In the genomic region with DNA sequence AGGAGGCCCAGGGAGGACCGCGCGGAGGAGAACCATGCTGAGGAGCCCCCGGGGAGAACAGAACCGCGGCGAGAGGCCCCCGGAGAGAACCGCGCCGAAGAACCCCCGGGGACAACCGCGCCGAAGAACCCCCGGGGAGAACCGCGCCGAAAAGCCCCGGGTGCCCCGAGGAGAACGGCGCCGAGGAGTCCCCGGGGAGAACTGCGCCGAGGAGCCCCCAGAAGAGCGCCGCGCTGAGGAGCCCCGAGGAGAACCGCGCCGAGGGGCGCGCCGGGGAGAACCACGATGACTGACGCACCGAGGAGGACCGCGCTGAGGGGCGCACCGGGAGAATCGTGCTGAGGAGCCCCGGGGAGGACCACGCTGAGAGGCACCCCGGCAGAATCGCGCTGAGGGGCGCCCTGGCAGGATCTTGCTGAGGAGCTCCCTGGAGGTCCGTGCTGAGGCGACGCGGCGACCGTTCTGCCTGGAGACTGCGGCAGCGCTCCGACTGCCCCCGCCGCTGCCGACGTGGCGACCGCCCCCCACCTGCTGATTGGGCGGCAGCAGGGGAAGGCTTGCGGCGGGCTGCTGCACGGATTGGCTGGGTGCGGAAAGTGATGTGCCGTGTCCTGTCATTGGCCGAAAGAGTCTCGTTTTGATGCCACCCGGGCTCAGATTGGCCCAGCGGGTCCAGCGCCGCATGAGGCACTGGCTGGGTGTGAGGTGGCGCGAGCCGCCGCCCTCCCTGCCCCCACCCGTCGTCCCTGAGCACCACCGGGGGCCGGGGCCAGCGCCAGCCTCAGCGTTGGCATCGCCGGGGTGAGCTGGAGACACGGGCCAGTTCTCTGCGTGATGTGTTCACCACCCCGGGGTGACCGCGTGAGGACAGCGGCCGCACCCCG, we compare ENCODE assay signal across 1 cellular context.
TF ChIP-seq lines count a peak whose summit lies in the region.

A gene (minus strand): TSS at position 464 of the 884 bp plus-strand sequence.

TF ChIP-seq in K562, 482 proteins besides CTCF, POLR2A, EP300 and RAD21 (continued from another document and continues in another):
- TF ChIP-seq, protein P1, sequence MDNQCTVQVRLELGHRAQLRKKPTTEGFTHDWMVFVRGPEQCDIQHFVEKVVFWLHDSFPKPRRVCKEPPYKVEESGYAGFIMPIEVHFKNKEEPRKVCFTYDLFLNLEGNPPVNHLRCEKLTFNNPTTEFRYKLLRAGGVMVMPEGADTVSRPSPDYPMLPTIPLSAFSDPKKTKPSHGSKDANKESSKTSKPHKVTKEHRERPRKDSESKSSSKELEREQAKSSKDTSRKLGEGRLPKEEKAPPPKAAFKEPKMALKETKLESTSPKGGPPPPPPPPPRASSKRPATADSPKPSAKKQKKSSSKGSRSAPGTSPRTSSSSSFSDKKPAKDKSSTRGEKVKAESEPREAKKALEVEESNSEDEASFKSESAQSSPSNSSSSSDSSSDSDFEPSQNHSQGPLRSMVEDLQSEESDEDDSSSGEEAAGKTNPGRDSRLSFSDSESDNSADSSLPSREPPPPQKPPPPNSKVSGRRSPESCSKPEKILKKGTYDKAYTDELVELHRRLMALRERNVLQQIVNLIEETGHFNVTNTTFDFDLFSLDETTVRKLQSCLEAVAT (IDR thresholded peaks at IDR 0.05): peak; percentile 42 to 89; a peak in 3 of 4 replicates
- TF ChIP-seq CREM (IDR thresholded peaks at IDR 0.05; ENCODE audit: low read depth) (peak; percentile 88), ETV6 (IDR thresholded peaks at IDR 0.05; ENCODE audit: borderline replicate concordance in 1 of 2, low read depth in 2 of 2, low read length in 1 of 2) (no peak), ETV6 (CRISPR knock-in tag; IDR thresholded peaks at IDR 0.05; ENCODE audit: borderline replicate concordance) (no peak), KLF6 (CRISPR knock-in tag; IDR thresholded peaks at IDR 0.05; ENCODE audit: borderline replicate concordance) (peak; percentile 65; the same call in 1 of the 2 replicates), ZNF263 (CRISPR knock-in tag; IDR thresholded peaks at IDR 0.05; ENCODE audit: borderline replicate concordance) (peak; percentile 95), ZNF589 (CRISPR knock-in tag; IDR thresholded peaks at IDR 0.05; ENCODE audit: low read depth) (no peak), KDM4B (IDR thresholded peaks at IDR 0.05; ENCODE audit: borderline replicate concordance in 2 of 2, low read depth in 1 of 2) (peak in 1 of 2 experiments; percentile 63; a peak in 1 of 4 replicates), TCF3 (CRISPR knock-in tag; IDR thresholded peaks at IDR 0.05) (no peak), ZNF23 (CRISPR knock-in tag; IDR thresholded peaks at IDR 0.05) (no peak), L3MBTL2 (IDR thresholded peaks at IDR 0.05) (peak; percentile 75), MTA3 (IDR thresholded peaks at IDR 0.05; ENCODE audit: borderline replicate concordance) (peak; percentile 94), POLR2H (tag; IDR thresholded peaks at IDR 0.05; ENCODE audit: low read depth) (peak; percentile 96), NR2C2 (CRISPR knock-in tag; IDR thresholded peaks at IDR 0.05) (no peak), NR2C2 (tag; IDR thresholded peaks at IDR 0.05) (no peak), NEUROD1 (IDR thresholded peaks at IDR 0.05; ENCODE audit: borderline replicate concordance, low read depth, low read length, partially characterized antibody) (peak; percentile 93), RCOR1 (IDR thresholded peaks at IDR 0.05; ENCODE audit: borderline replicate concordance in 1 of 2, low read depth in 2 of 2, low read length in 2 of 2) (peak in 1 of 2 experiments; percentile 35; a peak in 1 of 4 replicates), HDGF (IDR thresholded peaks at IDR 0.05) (no peak), ZNF668 (CRISPR knock-in tag; IDR thresholded peaks at IDR 0.05) (no peak), BHLHE40 (IDR thresholded peaks at IDR 0.05; ENCODE audit: low read length) (no peak), DNMT1 (IDR thresholded peaks at IDR 0.05) (no peak), EP400 (IDR thresholded peaks at IDR 0.05) (peak; percentile 97), PHF20 (IDR thresholded peaks at IDR 0.05; ENCODE audit: partially characterized antibody) (no peak)
- TF ChIP-seq, protein P2, sequence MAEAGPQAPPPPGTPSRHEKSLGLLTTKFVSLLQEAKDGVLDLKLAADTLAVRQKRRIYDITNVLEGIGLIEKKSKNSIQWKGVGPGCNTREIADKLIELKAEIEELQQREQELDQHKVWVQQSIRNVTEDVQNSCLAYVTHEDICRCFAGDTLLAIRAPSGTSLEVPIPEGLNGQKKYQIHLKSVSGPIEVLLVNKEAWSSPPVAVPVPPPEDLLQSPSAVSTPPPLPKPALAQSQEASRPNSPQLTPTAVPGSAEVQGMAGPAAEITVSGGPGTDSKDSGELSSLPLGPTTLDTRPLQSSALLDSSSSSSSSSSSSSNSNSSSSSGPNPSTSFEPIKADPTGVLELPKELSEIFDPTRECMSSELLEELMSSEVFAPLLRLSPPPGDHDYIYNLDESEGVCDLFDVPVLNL (CRISPR knock-in tag; IDR thresholded peaks at IDR 0.05; ENCODE audit: low read depth): peak; percentile 24; the same call in 1 of the 2 replicates
- TF ChIP-seq, protein P3, sequence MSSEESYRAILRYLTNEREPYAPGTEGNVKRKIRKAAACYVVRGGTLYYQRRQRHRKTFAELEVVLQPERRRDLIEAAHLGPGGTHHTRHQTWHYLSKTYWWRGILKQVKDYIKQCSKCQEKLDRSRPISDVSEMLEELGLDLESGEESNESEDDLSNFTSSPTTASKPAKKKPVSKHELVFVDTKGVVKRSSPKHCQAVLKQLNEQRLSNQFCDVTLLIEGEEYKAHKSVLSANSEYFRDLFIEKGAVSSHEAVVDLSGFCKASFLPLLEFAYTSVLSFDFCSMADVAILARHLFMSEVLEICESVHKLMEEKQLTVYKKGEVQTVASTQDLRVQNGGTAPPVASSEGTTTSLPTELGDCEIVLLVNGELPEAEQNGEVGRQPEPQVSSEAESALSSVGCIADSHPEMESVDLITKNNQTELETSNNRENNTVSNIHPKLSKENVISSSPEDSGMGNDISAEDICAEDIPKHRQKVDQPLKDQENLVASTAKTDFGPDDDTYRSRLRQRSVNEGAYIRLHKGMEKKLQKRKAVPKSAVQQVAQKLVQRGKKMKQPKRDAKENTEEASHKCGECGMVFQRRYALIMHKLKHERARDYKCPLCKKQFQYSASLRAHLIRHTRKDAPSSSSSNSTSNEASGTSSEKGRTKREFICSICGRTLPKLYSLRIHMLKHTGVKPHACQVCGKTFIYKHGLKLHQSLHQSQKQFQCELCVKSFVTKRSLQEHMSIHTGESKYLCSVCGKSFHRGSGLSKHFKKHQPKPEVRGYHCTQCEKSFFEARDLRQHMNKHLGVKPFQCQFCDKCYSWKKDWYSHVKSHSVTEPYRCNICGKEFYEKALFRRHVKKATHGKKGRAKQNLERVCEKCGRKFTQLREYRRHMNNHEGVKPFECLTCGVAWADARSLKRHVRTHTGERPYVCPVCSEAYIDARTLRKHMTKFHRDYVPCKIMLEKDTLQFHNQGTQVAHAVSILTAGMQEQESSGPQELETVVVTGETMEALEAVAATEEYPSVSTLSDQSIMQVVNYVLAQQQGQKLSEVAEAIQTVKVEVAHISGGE (CRISPR knock-in tag; IDR thresholded peaks at IDR 0.05): peak in 2 of 3 experiments; percentile 14 to 31; a peak in 1 of 6 replicates
- TF ChIP-seq, protein P4, sequence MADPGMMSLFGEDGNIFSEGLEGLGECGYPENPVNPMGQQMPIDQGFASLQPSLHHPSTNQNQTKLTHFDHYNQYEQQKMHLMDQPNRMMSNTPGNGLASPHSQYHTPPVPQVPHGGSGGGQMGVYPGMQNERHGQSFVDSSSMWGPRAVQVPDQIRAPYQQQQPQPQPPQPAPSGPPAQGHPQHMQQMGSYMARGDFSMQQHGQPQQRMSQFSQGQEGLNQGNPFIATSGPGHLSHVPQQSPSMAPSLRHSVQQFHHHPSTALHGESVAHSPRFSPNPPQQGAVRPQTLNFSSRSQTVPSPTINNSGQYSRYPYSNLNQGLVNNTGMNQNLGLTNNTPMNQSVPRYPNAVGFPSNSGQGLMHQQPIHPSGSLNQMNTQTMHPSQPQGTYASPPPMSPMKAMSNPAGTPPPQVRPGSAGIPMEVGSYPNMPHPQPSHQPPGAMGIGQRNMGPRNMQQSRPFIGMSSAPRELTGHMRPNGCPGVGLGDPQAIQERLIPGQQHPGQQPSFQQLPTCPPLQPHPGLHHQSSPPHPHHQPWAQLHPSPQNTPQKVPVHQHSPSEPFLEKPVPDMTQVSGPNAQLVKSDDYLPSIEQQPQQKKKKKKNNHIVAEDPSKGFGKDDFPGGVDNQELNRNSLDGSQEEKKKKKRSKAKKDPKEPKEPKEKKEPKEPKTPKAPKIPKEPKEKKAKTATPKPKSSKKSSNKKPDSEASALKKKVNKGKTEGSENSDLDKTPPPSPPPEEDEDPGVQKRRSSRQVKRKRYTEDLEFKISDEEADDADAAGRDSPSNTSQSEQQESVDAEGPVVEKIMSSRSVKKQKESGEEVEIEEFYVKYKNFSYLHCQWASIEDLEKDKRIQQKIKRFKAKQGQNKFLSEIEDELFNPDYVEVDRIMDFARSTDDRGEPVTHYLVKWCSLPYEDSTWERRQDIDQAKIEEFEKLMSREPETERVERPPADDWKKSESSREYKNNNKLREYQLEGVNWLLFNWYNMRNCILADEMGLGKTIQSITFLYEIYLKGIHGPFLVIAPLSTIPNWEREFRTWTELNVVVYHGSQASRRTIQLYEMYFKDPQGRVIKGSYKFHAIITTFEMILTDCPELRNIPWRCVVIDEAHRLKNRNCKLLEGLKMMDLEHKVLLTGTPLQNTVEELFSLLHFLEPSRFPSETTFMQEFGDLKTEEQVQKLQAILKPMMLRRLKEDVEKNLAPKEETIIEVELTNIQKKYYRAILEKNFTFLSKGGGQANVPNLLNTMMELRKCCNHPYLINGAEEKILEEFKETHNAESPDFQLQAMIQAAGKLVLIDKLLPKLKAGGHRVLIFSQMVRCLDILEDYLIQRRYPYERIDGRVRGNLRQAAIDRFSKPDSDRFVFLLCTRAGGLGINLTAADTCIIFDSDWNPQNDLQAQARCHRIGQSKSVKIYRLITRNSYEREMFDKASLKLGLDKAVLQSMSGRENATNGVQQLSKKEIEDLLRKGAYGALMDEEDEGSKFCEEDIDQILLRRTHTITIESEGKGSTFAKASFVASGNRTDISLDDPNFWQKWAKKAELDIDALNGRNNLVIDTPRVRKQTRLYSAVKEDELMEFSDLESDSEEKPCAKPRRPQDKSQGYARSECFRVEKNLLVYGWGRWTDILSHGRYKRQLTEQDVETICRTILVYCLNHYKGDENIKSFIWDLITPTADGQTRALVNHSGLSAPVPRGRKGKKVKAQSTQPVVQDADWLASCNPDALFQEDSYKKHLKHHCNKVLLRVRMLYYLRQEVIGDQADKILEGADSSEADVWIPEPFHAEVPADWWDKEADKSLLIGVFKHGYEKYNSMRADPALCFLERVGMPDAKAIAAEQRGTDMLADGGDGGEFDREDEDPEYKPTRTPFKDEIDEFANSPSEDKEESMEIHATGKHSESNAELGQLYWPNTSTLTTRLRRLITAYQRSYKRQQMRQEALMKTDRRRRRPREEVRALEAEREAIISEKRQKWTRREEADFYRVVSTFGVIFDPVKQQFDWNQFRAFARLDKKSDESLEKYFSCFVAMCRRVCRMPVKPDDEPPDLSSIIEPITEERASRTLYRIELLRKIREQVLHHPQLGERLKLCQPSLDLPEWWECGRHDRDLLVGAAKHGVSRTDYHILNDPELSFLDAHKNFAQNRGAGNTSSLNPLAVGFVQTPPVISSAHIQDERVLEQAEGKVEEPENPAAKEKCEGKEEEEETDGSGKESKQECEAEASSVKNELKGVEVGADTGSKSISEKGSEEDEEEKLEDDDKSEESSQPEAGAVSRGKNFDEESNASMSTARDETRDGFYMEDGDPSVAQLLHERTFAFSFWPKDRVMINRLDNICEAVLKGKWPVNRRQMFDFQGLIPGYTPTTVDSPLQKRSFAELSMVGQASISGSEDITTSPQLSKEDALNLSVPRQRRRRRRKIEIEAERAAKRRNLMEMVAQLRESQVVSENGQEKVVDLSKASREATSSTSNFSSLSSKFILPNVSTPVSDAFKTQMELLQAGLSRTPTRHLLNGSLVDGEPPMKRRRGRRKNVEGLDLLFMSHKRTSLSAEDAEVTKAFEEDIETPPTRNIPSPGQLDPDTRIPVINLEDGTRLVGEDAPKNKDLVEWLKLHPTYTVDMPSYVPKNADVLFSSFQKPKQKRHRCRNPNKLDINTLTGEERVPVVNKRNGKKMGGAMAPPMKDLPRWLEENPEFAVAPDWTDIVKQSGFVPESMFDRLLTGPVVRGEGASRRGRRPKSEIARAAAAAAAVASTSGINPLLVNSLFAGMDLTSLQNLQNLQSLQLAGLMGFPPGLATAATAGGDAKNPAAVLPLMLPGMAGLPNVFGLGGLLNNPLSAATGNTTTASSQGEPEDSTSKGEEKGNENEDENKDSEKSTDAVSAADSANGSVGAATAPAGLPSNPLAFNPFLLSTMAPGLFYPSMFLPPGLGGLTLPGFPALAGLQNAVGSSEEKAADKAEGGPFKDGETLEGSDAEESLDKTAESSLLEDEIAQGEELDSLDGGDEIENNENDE (IDR thresholded peaks at IDR 0.05; ENCODE audit: low read depth, low read length): no peak
- TF ChIP-seq, protein P5, sequence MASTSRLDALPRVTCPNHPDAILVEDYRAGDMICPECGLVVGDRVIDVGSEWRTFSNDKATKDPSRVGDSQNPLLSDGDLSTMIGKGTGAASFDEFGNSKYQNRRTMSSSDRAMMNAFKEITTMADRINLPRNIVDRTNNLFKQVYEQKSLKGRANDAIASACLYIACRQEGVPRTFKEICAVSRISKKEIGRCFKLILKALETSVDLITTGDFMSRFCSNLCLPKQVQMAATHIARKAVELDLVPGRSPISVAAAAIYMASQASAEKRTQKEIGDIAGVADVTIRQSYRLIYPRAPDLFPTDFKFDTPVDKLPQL (IDR thresholded peaks at IDR 0.05; ENCODE audit: extremely low read depth, insufficient read length): peak; percentile 67
- TF ChIP-seq, protein P6, sequence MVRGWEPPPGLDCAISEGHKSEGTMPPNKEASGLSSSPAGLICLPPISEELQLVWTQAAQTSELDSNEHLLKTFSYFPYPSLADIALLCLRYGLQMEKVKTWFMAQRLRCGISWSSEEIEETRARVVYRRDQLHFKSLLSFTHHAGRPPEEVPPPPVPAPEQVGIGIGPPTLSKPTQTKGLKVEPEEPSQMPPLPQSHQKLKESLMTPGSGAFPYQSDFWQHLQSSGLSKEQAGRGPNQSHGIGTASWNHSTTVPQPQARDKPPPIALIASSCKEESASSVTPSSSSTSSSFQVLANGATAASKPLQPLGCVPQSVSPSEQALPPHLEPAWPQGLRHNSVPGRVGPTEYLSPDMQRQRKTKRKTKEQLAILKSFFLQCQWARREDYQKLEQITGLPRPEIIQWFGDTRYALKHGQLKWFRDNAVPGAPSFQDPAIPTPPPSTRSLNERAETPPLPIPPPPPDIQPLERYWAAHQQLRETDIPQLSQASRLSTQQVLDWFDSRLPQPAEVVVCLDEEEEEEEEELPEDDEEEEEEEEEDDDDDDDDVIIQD (CRISPR knock-in tag; IDR thresholded peaks at IDR 0.05): no peak
- TF ChIP-seq, protein P7, sequence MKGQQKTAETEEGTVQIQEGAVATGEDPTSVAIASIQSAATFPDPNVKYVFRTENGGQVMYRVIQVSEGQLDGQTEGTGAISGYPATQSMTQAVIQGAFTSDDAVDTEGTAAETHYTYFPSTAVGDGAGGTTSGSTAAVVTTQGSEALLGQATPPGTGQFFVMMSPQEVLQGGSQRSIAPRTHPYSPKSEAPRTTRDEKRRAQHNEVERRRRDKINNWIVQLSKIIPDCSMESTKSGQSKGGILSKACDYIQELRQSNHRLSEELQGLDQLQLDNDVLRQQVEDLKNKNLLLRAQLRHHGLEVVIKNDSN (CRISPR knock-in tag; IDR thresholded peaks at IDR 0.05): peak; percentile 43
- TF ChIP-seq, protein P8, sequence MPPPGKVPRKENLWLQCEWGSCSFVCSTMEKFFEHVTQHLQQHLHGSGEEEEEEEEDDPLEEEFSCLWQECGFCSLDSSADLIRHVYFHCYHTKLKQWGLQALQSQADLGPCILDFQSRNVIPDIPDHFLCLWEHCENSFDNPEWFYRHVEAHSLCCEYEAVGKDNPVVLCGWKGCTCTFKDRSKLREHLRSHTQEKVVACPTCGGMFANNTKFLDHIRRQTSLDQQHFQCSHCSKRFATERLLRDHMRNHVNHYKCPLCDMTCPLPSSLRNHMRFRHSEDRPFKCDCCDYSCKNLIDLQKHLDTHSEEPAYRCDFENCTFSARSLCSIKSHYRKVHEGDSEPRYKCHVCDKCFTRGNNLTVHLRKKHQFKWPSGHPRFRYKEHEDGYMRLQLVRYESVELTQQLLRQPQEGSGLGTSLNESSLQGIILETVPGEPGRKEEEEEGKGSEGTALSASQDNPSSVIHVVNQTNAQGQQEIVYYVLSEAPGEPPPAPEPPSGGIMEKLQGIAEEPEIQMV (tag; conservative IDR thresholded peaks at IDR 0.05; ENCODE audit: low read depth): no peak
